In genomic region chr4:7526491-7526890, GRCh38 we compare ENCODE assay signal across 17 cellular contexts.
"Had no signal": no experiment of that assay in that cellular context is flagged by ENCODE, and none has a peak within 500 bp of the region (broad histone marks: within the 10 kb centered on the region; RNA-seq: fewer than 3 reads in every experiment).

No MANE protein-coding gene starts in this region.

- H3K4me1 Mint-ChIP-seq: naive B cell; stimulated activated naive B cell treated with anti-CD40 and anti-IgM and Interleukin-4, amounts not matched to agents 10 μg/mL and 1 μg/mL and 100 μg/mL, for 72 hours had no signal

- H3K4me3 ChIP-seq: esophagus muscularis mucosa, gastrocnemius medialis, psoas muscle, right lobe of liver, testis, tibial nerve had no signal

- DNase-seq: effector memory CD4-positive, alpha-beta T cell; gastrocnemius medialis; kidney glomerular epithelial cell; mesendoderm; naive B cell; psoas muscle; retina; right lobe of liver; stimulated activated CD4-positive, alpha-beta T cell treated with anti-CD3 and anti-CD28 coated beads, Interleukin-4, amount 100 ng/mL, for 1 hour; stimulated activated naive B cell treated with anti-CD40 and anti-IgM and Interleukin-4, amounts not matched to agents 10 μg/mL and 1 μg/mL and 100 μg/mL, for 72 hours; stimulated activated naive CD8-positive, alpha-beta T cell treated with anti-CD3 and anti-CD28 coated beads, Interleukin-15, amount 100 ng/mL, for 72 hours; testis had no signal

- H3K4me1 ChIP-seq: gastrocnemius medialis, psoas muscle, right lobe of liver, testis had no signal

- H3K36me3 Mint-ChIP-seq: naive B cell; stimulated activated naive B cell treated with anti-CD40 and anti-IgM and Interleukin-4, amounts not matched to agents 10 μg/mL and 1 μg/mL and 100 μg/mL, for 72 hours had no signal

- ATAC-seq: gastrocnemius medialis; psoas muscle; right lobe of liver; stimulated activated naive B cell treated with anti-CD40 and anti-IgM and Interleukin-4, amounts not matched to agents 10 μg/mL and 1 μg/mL and 100 μg/mL, for 72 hours; stimulated activated naive CD8-positive, alpha-beta T cell treated with anti-CD3 and anti-CD28 coated beads, Interleukin-15, amount 100 ng/mL, for 72 hours had no signal

- H3K9me3 ChIP-seq: esophagus muscularis mucosa, gastrocnemius medialis, neutrophil, psoas muscle, right lobe of liver, testis, tibial nerve had no signal

- H3K27ac ChIP-seq: epithelial cell of prostate, esophagus muscularis mucosa, gastrocnemius medialis, neutrophil, psoas muscle, right lobe of liver, testis had no signal

- H3K4me3 Mint-ChIP-seq: naive B cell; nephron; stimulated activated naive B cell treated with anti-CD40 and anti-IgM and Interleukin-4, amounts not matched to agents 10 μg/mL and 1 μg/mL and 100 μg/mL, for 72 hours; stimulated activated naive CD8-positive, alpha-beta T cell treated with anti-CD3 and anti-CD28 coated beads, Interleukin-15, amount 100 ng/mL, for 72 hours had no signal

- H3K27me3 ChIP-seq: esophagus muscularis mucosa, right lobe of liver, testis, tibial nerve had no signal

- H3K36me3 ChIP-seq: gastrocnemius medialis, neutrophil, right lobe of liver, tibial nerve had no signal

- H3K27ac Mint-ChIP-seq: naive B cell; nephron; stimulated activated naive B cell treated with anti-CD40 and anti-IgM and Interleukin-4, amounts not matched to agents 10 μg/mL and 1 μg/mL and 100 μg/mL, for 72 hours; stimulated activated naive CD8-positive, alpha-beta T cell treated with anti-CD3 and anti-CD28 coated beads, Interleukin-15, amount 100 ng/mL, for 72 hours had no signal

- H3K9me3 Mint-ChIP-seq: nephron; stimulated activated naive CD8-positive, alpha-beta T cell treated with anti-CD3 and anti-CD28 coated beads, Interleukin-15, amount 100 ng/mL, for 72 hours had no signal
